In the genomic region with DNA sequence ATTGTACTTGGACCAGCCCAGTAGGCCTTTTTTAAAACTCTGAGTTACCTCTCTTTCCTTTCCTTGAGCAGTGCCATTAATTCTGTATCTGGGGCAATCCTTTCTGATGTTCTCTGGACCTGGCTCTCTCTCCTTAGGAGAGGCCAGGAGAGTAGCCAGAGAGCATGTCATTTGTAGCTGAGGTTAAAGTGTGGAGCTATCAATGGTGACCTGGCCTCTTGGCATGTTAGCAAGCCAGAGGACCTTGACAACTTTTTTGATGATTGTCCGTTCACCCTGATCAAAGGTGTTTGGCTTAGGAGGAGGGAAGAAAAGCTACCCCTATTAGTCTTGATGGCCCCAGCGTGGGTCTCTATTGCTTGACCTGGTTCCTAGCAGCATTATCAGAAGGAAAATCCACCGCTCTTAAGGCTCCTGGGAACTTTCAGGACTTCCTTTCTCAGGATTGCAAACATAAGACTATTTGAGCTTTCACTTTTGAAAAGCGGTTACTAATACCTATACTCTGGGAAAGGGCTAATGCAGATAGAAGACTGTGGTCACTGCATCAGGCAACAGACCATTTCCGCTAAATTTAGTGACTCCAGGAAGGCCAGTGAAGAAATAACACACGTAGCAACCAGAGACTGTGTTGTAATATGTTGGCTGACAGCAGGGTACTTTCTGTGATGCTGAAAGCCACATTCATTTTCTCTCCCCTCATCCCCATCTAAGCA, we compare ENCODE assay signal across 1 cellular context.
TF ChIP-seq lines count a peak whose summit lies in the region.

No MANE protein-coding gene starts in this region.

TF ChIP-seq in HepG2, 621 proteins besides CTCF, POLR2A, EP300 and RAD21 (continued from another document and continues in another):
- 0 out of 2 replicates have a peak, but pooled peaks have one; percentile 47 for TF ChIP-seq ZNF430 (CRISPR knock-in tag; IDR thresholded peaks at IDR 0.05)
- no peak for TF ChIP-seq HDAC1 (CRISPR knock-in tag; IDR thresholded peaks at IDR 0.05)
- peak; percentile 17; the same call in 1 of the 2 replicates for TF ChIP-seq GATAD2A (CRISPR knock-in tag; IDR thresholded peaks at IDR 0.05)
- no peak for TF ChIP-seq ARID2 (CRISPR knock-in tag; IDR thresholded peaks at IDR 0.05; ENCODE audit: borderline replicate concordance)
- TF ChIP-seq, protein P1, sequence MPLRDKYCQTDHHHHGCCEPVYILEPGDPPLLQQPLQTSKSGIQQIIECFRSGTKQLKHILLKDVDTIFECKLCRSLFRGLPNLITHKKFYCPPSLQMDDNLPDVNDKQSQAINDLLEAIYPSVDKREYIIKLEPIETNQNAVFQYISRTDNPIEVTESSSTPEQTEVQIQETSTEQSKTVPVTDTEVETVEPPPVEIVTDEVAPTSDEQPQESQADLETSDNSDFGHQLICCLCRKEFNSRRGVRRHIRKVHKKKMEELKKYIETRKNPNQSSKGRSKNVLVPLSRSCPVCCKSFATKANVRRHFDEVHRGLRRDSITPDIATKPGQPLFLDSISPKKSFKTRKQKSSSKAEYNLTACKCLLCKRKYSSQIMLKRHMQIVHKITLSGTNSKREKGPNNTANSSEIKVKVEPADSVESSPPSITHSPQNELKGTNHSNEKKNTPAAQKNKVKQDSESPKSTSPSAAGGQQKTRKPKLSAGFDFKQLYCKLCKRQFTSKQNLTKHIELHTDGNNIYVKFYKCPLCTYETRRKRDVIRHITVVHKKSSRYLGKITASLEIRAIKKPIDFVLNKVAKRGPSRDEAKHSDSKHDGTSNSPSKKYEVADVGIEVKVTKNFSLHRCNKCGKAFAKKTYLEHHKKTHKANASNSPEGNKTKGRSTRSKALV (CRISPR knock-in tag; IDR thresholded peaks at IDR 0.05), result no peak
- TF ChIP-seq THAP11 (CRISPR knock-in tag; IDR thresholded peaks at IDR 0.05), result no peak
- TF ChIP-seq ZNF768 (CRISPR knock-in tag; IDR thresholded peaks at IDR 0.05), result no peak
- TF ChIP-seq PPARG (CRISPR knock-in tag; conservative IDR thresholded peaks at IDR 0.05), result no peak
- TF ChIP-seq, protein P2, sequence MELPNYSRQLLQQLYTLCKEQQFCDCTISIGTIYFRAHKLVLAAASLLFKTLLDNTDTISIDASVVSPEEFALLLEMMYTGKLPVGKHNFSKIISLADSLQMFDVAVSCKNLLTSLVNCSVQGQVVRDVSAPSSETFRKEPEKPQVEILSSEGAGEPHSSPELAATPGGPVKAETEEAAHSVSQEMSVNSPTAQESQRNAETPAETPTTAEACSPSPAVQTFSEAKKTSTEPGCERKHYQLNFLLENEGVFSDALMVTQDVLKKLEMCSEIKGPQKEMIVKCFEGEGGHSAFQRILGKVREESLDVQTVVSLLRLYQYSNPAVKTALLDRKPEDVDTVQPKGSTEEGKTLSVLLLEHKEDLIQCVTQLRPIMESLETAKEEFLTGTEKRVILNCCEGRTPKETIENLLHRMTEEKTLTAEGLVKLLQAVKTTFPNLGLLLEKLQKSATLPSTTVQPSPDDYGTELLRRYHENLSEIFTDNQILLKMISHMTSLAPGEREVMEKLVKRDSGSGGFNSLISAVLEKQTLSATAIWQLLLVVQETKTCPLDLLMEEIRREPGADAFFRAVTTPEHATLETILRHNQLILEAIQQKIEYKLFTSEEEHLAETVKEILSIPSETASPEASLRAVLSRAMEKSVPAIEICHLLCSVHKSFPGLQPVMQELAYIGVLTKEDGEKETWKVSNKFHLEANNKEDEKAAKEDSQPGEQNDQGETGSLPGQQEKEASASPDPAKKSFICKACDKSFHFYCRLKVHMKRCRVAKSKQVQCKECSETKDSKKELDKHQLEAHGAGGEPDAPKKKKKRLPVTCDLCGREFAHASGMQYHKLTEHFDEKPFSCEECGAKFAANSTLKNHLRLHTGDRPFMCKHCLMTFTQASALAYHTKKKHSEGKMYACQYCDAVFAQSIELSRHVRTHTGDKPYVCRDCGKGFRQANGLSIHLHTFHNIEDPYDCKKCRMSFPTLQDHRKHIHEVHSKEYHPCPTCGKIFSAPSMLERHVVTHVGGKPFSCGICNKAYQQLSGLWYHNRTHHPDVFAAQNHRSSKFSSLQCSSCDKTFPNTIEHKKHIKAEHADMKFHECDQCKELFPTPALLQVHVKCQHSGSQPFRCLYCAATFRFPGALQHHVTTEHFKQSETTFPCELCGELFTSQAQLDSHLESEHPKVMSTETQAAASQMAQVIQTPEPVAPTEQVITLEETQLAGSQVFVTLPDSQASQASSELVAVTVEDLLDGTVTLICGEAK (IDR thresholded peaks at IDR 0.05), result no peak
- TF ChIP-seq, protein P2 (CRISPR knock-in tag; IDR thresholded peaks at IDR 0.05), result no peak
- TF ChIP-seq MXI1 (IDR thresholded peaks at IDR 0.05; ENCODE audit: borderline replicate concordance, low read depth, low read length), result no peak
- peak; percentile 36 for TF ChIP-seq TEAD3 (CRISPR knock-in tag; optimal IDR thresholded peaks at IDR 0.05; ENCODE audit: borderline replicate concordance)
- peak; percentile 52 for TF ChIP-seq CEBPB (IDR thresholded peaks at IDR 0.05; ENCODE audit: borderline replicate concordance, low read depth, low read length)
- no peak for TF ChIP-seq ZNF274 (CRISPR knock-in tag; IDR thresholded peaks at IDR 0.05)
- TF ChIP-seq, protein P3, sequence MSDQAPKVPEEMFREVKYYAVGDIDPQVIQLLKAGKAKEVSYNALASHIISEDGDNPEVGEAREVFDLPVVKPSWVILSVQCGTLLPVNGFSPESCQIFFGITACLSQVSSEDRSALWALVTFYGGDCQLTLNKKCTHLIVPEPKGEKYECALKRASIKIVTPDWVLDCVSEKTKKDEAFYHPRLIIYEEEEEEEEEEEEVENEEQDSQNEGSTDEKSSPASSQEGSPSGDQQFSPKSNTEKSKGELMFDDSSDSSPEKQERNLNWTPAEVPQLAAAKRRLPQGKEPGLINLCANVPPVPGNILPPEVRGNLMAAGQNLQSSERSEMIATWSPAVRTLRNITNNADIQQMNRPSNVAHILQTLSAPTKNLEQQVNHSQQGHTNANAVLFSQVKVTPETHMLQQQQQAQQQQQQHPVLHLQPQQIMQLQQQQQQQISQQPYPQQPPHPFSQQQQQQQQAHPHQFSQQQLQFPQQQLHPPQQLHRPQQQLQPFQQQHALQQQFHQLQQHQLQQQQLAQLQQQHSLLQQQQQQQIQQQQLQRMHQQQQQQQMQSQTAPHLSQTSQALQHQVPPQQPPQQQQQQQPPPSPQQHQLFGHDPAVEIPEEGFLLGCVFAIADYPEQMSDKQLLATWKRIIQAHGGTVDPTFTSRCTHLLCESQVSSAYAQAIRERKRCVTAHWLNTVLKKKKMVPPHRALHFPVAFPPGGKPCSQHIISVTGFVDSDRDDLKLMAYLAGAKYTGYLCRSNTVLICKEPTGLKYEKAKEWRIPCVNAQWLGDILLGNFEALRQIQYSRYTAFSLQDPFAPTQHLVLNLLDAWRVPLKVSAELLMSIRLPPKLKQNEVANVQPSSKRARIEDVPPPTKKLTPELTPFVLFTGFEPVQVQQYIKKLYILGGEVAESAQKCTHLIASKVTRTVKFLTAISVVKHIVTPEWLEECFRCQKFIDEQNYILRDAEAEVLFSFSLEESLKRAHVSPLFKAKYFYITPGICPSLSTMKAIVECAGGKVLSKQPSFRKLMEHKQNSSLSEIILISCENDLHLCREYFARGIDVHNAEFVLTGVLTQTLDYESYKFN (CRISPR knock-in tag; conservative IDR thresholded peaks at IDR 0.05), result peak; percentile 23; the same call in 1 of the 2 replicates
- TF ChIP-seq, protein P4, sequence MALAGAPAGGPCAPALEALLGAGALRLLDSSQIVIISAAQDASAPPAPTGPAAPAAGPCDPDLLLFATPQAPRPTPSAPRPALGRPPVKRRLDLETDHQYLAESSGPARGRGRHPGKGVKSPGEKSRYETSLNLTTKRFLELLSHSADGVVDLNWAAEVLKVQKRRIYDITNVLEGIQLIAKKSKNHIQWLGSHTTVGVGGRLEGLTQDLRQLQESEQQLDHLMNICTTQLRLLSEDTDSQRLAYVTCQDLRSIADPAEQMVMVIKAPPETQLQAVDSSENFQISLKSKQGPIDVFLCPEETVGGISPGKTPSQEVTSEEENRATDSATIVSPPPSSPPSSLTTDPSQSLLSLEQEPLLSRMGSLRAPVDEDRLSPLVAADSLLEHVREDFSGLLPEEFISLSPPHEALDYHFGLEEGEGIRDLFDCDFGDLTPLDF (CRISPR knock-in tag; IDR thresholded peaks at IDR 0.05), result no peak
- TF ChIP-seq FOSL2 (CRISPR knock-in tag; IDR thresholded peaks at IDR 0.05), result peak; percentile 20; the same call in 1 of the 2 replicates
- no peak for TF ChIP-seq ZNF547 (CRISPR knock-in tag; IDR thresholded peaks at IDR 0.05)
- TF ChIP-seq, protein P5, sequence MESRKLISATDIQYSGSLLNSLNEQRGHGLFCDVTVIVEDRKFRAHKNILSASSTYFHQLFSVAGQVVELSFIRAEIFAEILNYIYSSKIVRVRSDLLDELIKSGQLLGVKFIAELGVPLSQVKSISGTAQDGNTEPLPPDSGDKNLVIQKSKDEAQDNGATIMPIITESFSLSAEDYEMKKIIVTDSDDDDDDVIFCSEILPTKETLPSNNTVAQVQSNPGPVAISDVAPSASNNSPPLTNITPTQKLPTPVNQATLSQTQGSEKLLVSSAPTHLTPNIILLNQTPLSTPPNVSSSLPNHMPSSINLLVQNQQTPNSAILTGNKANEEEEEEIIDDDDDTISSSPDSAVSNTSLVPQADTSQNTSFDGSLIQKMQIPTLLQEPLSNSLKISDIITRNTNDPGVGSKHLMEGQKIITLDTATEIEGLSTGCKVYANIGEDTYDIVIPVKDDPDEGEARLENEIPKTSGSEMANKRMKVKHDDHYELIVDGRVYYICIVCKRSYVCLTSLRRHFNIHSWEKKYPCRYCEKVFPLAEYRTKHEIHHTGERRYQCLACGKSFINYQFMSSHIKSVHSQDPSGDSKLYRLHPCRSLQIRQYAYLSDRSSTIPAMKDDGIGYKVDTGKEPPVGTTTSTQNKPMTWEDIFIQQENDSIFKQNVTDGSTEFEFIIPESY (CRISPR knock-in tag; IDR thresholded peaks at IDR 0.05), result peak; percentile 91
- peak; percentile 29 for TF ChIP-seq ASH2L (IDR thresholded peaks at IDR 0.05; ENCODE audit: insufficient read length, low read depth, low read length)
- no peak for TF ChIP-seq STAG1 (CRISPR knock-in tag; IDR thresholded peaks at IDR 0.05)
- TF ChIP-seq, protein P6, sequence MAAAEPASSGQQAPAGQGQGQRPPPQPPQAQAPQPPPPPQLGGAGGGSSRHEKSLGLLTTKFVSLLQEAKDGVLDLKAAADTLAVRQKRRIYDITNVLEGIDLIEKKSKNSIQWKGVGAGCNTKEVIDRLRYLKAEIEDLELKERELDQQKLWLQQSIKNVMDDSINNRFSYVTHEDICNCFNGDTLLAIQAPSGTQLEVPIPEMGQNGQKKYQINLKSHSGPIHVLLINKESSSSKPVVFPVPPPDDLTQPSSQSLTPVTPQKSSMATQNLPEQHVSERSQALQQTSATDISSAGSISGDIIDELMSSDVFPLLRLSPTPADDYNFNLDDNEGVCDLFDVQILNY (CRISPR knock-in tag; conservative IDR thresholded peaks at IDR 0.05), result no peak
- TF ChIP-seq SP5 (CRISPR knock-in tag; IDR thresholded peaks at IDR 0.05; ENCODE audit: borderline replicate concordance, low read depth), result no peak
- no peak for TF ChIP-seq SKI (IDR thresholded peaks at IDR 0.05; ENCODE audit: partially characterized antibody)
- no peak for TF ChIP-seq ZNF12 (CRISPR knock-in tag; IDR thresholded peaks at IDR 0.05)
- peak; percentile 42; the same call in 1 of the 2 replicates for TF ChIP-seq TCF7 (IDR thresholded peaks at IDR 0.05; ENCODE audit: low read depth)
- no peak for TF ChIP-seq TBX2 (CRISPR knock-in tag; IDR thresholded peaks at IDR 0.05; ENCODE audit: borderline replicate concordance)
- no peak for TF ChIP-seq ZC3H13 (CRISPR knock-in tag; IDR thresholded peaks at IDR 0.05)
- TF ChIP-seq SOX5 (CRISPR knock-in tag; IDR thresholded peaks at IDR 0.05; ENCODE audit: borderline replicate concordance), result peak; percentile 9; the same call in 1 of the 2 replicates
- no peak for TF ChIP-seq ZKSCAN1 (IDR thresholded peaks at IDR 0.05; ENCODE audit: low read length)
- no peak for TF ChIP-seq ZNF850 (CRISPR knock-in tag; conservative IDR thresholded peaks at IDR 0.05)
- TF ChIP-seq, protein P7, sequence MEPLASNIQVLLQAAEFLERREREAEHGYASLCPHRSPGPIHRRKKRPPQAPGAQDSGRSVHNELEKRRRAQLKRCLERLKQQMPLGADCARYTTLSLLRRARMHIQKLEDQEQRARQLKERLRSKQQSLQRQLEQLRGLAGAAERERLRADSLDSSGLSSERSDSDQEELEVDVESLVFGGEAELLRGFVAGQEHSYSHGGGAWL (CRISPR knock-in tag; IDR thresholded peaks at IDR 0.05), result no peak
- no peak for TF ChIP-seq FOXK2 (IDR thresholded peaks at IDR 0.05)
- TF ChIP-seq, protein P8, sequence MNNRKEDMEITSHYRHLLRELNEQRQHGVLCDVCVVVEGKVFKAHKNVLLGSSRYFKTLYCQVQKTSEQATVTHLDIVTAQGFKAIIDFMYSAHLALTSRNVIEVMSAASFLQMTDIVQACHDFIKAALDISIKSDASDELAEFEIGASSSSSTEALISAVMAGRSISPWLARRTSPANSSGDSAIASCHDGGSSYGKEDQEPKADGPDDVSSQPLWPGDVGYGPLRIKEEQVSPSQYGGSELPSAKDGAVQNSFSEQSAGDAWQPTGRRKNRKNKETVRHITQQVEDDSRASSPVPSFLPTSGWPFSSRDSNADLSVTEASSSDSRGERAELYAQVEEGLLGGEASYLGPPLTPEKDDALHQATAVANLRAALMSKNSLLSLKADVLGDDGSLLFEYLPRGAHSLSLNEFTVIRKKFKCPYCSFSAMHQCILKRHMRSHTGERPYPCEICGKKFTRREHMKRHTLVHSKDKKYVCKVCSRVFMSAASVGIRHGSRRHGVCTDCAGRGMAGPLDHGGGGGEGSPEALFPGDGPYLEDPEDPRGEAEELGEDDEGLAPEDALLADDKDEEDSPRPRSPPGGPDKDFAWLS (CRISPR knock-in tag; IDR thresholded peaks at IDR 0.05; ENCODE audit: borderline replicate concordance), result no peak
- no peak for TF ChIP-seq ZNF737 (CRISPR knock-in tag; IDR thresholded peaks at IDR 0.05; ENCODE audit: borderline replicate concordance)
